1 cellular context compared by ENCODE assay signal in the genomic region with DNA sequence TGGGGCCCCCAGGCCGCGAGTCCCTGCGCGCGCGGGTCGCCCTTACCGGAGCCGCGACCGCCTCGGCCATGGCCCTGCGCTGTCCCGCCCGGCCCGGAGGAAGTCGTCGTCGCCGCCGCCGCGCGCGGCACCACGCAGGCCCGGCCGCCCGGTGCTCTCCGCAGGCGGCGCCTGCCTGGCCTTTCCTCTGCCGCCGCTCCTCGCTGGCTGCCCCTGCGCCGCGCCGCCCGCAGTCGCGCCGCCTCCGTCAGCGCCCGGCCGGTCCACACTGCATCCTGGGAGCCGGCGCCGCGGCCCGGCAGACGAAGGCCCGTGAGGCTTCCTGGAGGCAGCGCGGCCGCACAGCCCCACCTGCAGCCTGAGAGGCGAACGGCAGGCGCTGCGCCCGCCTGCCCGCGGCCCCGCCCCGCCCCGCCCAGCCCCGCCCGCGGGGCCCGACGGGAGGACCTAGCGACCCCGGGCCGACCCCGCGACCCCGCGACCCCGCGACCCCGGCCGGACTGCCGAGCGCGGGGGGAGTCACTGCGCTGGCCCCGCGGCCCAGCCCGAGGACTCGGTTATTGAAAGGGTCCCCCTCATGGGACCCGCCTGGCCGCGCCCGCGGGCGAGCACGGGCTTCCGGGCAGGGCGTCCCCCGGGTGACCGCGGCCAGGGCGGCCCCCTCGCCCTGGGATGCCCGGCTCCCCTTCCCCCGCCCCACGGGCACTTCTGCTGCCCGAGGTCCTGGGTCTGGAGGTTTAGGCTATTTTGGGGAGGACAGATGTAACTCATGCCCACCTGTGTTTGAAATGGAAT.
TF ChIP-seq lines count a peak whose summit lies in the region.

A gene (minus strand): TSS at position 343 of the 795 bp plus-strand sequence. CDS start 273 bp downstream, at position 70.

TF ChIP-seq in K562, 482 proteins besides CTCF, POLR2A, EP300 and RAD21 (continued from another document and continues in another):
- TF ChIP-seq, protein P1, sequence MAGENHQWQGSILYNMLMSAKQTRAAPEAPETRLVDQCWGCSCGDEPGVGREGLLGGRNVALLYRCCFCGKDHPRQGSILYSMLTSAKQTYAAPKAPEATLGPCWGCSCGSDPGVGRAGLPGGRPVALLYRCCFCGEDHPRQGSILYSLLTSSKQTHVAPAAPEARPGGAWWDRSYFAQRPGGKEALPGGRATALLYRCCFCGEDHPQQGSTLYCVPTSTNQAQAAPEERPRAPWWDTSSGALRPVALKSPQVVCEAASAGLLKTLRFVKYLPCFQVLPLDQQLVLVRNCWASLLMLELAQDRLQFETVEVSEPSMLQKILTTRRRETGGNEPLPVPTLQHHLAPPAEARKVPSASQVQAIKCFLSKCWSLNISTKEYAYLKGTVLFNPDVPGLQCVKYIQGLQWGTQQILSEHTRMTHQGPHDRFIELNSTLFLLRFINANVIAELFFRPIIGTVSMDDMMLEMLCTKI (IDR thresholded peaks at IDR 0.05; ENCODE audit: partially characterized antibody) = no peak
- no peak for TF ChIP-seq ZEB2 (IDR thresholded peaks at IDR 0.05)
- TF ChIP-seq TEAD4 (IDR thresholded peaks at IDR 0.05; ENCODE audit: low read length) = no peak
- TF ChIP-seq TEAD4 (CRISPR knock-in tag; IDR thresholded peaks at IDR 0.05; ENCODE audit: borderline replicate concordance) = no peak
- TF ChIP-seq C11orf30 (IDR thresholded peaks at IDR 0.05; ENCODE audit: low read depth) = no peak
- TF ChIP-seq ZFP1 (CRISPR knock-in tag; IDR thresholded peaks at IDR 0.05) = no peak
- TF ChIP-seq, protein P2, sequence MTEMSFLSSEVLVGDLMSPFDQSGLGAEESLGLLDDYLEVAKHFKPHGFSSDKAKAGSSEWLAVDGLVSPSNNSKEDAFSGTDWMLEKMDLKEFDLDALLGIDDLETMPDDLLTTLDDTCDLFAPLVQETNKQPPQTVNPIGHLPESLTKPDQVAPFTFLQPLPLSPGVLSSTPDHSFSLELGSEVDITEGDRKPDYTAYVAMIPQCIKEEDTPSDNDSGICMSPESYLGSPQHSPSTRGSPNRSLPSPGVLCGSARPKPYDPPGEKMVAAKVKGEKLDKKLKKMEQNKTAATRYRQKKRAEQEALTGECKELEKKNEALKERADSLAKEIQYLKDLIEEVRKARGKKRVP (CRISPR knock-in tag; IDR thresholded peaks at IDR 0.05) = no peak
- peak; percentile 89; the same call in 1 of the 2 replicates for TF ChIP-seq PHF8 (IDR thresholded peaks at IDR 0.05; ENCODE audit: borderline replicate concordance, low read length)
- no peak for TF ChIP-seq ZNF75A (CRISPR knock-in tag; IDR thresholded peaks at IDR 0.05)
- TF ChIP-seq GABPB2 (CRISPR knock-in tag; conservative IDR thresholded peaks at IDR 0.05) = no peak
- TF ChIP-seq, protein P3, sequence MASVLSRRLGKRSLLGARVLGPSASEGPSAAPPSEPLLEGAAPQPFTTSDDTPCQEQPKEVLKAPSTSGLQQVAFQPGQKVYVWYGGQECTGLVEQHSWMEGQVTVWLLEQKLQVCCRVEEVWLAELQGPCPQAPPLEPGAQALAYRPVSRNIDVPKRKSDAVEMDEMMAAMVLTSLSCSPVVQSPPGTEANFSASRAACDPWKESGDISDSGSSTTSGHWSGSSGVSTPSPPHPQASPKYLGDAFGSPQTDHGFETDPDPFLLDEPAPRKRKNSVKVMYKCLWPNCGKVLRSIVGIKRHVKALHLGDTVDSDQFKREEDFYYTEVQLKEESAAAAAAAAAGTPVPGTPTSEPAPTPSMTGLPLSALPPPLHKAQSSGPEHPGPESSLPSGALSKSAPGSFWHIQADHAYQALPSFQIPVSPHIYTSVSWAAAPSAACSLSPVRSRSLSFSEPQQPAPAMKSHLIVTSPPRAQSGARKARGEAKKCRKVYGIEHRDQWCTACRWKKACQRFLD (CRISPR knock-in tag; IDR thresholded peaks at IDR 0.05) = 0 out of 2 replicates have a peak, but pooled peaks have one; percentile 77
- TF ChIP-seq, protein P4, sequence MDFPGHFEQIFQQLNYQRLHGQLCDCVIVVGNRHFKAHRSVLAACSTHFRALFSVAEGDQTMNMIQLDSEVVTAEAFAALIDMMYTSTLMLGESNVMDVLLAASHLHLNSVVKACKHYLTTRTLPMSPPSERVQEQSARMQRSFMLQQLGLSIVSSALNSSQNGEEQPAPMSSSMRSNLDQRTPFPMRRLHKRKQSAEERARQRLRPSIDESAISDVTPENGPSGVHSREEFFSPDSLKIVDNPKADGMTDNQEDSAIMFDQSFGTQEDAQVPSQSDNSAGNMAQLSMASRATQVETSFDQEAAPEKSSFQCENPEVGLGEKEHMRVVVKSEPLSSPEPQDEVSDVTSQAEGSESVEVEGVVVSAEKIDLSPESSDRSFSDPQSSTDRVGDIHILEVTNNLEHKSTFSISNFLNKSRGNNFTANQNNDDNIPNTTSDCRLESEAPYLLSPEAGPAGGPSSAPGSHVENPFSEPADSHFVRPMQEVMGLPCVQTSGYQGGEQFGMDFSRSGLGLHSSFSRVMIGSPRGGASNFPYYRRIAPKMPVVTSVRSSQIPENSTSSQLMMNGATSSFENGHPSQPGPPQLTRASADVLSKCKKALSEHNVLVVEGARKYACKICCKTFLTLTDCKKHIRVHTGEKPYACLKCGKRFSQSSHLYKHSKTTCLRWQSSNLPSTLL (IDR thresholded peaks at IDR 0.05) = no peak
- TF ChIP-seq, protein P5, sequence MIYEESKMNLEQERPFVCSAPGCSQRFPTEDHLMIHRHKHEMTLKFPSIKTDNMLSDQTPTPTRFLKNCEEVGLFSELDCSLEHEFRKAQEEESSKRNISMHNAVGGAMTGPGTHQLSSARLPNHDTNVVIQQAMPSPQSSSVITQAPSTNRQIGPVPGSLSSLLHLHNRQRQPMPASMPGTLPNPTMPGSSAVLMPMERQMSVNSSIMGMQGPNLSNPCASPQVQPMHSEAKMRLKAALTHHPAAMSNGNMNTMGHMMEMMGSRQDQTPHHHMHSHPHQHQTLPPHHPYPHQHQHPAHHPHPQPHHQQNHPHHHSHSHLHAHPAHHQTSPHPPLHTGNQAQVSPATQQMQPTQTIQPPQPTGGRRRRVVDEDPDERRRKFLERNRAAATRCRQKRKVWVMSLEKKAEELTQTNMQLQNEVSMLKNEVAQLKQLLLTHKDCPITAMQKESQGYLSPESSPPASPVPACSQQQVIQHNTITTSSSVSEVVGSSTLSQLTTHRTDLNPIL (CRISPR knock-in tag; IDR thresholded peaks at IDR 0.05) = no peak
- TF ChIP-seq, protein P6, sequence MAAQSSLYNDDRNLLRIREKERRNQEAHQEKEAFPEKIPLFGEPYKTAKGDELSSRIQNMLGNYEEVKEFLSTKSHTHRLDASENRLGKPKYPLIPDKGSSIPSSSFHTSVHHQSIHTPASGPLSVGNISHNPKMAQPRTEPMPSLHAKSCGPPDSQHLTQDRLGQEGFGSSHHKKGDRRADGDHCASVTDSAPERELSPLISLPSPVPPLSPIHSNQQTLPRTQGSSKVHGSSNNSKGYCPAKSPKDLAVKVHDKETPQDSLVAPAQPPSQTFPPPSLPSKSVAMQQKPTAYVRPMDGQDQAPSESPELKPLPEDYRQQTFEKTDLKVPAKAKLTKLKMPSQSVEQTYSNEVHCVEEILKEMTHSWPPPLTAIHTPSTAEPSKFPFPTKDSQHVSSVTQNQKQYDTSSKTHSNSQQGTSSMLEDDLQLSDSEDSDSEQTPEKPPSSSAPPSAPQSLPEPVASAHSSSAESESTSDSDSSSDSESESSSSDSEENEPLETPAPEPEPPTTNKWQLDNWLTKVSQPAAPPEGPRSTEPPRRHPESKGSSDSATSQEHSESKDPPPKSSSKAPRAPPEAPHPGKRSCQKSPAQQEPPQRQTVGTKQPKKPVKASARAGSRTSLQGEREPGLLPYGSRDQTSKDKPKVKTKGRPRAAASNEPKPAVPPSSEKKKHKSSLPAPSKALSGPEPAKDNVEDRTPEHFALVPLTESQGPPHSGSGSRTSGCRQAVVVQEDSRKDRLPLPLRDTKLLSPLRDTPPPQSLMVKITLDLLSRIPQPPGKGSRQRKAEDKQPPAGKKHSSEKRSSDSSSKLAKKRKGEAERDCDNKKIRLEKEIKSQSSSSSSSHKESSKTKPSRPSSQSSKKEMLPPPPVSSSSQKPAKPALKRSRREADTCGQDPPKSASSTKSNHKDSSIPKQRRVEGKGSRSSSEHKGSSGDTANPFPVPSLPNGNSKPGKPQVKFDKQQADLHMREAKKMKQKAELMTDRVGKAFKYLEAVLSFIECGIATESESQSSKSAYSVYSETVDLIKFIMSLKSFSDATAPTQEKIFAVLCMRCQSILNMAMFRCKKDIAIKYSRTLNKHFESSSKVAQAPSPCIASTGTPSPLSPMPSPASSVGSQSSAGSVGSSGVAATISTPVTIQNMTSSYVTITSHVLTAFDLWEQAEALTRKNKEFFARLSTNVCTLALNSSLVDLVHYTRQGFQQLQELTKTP (IDR thresholded peaks at IDR 0.05; ENCODE audit: low read depth in 1 of 2, partially characterized antibody in 2 of 2) = no peak
- TF ChIP-seq, protein P7, sequence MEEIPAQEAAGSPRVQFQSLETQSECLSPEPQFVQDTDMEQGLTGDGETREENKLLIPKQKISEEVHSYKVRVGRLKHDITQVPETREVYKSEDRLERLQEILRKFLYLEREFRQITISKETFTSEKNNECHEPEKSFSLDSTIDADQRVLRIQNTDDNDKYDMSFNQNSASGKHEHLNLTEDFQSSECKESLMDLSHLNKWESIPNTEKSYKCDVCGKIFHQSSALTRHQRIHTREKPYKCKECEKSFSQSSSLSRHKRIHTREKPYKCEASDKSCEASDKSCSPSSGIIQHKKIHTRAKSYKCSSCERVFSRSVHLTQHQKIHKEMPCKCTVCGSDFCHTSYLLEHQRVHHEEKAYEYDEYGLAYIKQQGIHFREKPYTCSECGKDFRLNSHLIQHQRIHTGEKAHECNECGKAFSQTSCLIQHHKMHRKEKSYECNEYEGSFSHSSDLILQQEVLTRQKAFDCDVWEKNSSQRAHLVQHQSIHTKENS (CRISPR knock-in tag; IDR thresholded peaks at IDR 0.05) = no peak
- TF ChIP-seq MAZ (CRISPR knock-in tag; conservative IDR thresholded peaks at IDR 0.05 in 1 of 2, IDR thresholded peaks at IDR 0.05 in 1 of 2) = peak; percentile 86 to 92
- TF ChIP-seq TBP (optimal IDR thresholded peaks at IDR 0.05; ENCODE audit: low read depth, low read length) = peak; percentile 76
- no peak for TF ChIP-seq ZNF445 (CRISPR knock-in tag; IDR thresholded peaks at IDR 0.05; ENCODE audit: low read depth)
- TF ChIP-seq, protein P8, sequence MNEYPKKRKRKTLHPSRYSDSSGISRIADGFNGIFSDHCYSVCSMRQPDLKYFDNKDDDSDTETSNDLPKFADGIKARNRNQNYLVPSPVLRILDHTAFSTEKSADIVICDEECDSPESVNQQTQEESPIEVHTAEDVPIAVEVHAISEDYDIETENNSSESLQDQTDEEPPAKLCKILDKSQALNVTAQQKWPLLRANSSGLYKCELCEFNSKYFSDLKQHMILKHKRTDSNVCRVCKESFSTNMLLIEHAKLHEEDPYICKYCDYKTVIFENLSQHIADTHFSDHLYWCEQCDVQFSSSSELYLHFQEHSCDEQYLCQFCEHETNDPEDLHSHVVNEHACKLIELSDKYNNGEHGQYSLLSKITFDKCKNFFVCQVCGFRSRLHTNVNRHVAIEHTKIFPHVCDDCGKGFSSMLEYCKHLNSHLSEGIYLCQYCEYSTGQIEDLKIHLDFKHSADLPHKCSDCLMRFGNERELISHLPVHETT (CRISPR knock-in tag; conservative IDR thresholded peaks at IDR 0.05 in 1 of 2, IDR thresholded peaks at IDR 0.05 in 1 of 2) = peak in 1 of 2 experiments; percentile 83; a peak in 2 of 4 replicates
- no peak for TF ChIP-seq NFE2L1 (tag; IDR thresholded peaks at IDR 0.05; ENCODE audit: borderline replicate concordance, low read depth)
- no peak; the same call in 1 of the 2 replicates for TF ChIP-seq NR3C1 (CRISPR knock-in tag; IDR thresholded peaks at IDR 0.05)
- no peak for TF ChIP-seq CSDE1 (IDR thresholded peaks at IDR 0.05)
- no peak for TF ChIP-seq MCM7 (IDR thresholded peaks at IDR 0.05)
- TF ChIP-seq SMARCC2 (IDR thresholded peaks at IDR 0.05; ENCODE audit: low read depth) = no peak
- TF ChIP-seq, protein P9, sequence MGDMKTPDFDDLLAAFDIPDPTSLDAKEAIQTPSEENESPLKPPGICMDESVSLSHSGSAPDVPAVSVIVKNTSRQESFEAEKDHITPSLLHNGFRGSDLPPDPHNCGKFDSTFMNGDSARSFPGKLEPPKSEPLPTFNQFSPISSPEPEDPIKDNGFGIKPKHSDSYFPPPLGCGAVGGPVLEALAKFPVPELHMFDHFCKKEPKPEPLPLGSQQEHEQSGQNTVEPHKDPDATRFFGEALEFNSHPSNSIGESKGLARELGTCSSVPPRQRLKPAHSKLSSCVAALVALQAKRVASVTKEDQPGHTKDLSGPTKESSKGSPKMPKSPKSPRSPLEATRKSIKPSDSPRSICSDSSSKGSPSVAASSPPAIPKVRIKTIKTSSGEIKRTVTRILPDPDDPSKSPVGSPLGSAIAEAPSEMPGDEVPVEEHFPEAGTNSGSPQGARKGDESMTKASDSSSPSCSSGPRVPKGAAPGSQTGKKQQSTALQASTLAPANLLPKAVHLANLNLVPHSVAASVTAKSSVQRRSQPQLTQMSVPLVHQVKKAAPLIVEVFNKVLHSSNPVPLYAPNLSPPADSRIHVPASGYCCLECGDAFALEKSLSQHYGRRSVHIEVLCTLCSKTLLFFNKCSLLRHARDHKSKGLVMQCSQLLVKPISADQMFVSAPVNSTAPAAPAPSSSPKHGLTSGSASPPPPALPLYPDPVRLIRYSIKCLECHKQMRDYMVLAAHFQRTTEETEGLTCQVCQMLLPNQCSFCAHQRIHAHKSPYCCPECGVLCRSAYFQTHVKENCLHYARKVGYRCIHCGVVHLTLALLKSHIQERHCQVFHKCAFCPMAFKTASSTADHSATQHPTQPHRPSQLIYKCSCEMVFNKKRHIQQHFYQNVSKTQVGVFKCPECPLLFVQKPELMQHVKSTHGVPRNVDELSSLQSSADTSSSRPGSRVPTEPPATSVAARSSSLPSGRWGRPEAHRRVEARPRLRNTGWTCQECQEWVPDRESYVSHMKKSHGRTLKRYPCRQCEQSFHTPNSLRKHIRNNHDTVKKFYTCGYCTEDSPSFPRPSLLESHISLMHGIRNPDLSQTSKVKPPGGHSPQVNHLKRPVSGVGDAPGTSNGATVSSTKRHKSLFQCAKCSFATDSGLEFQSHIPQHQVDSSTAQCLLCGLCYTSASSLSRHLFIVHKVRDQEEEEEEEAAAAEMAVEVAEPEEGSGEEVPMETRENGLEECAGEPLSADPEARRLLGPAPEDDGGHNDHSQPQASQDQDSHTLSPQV (IDR thresholded peaks at IDR 0.05) = peak; percentile 73
- TF ChIP-seq ILK (tag; IDR thresholded peaks at IDR 0.05; ENCODE audit: borderline replicate concordance, low read depth) = no peak
- peak; percentile 60 for TF ChIP-seq SAP30 (IDR thresholded peaks at IDR 0.05; ENCODE audit: borderline replicate concordance, insufficient read depth, low read depth, low read length, poor library complexity, severe bottlenecking)
- TF ChIP-seq SREBF2 (CRISPR knock-in tag; IDR thresholded peaks at IDR 0.05) = no peak
- TF ChIP-seq EZH2 (IDR thresholded peaks at IDR 0.05; ENCODE audit: borderline replicate concordance, low read depth, low read length) = no peak
- TF ChIP-seq POLR3G (IDR thresholded peaks at IDR 0.05; ENCODE audit: extremely low read depth, insufficient read length, insufficient replicate concordance) = no peak
- no peak for TF ChIP-seq SRSF7 (optimal IDR thresholded peaks at IDR 0.05; ENCODE audit: low read depth, low read length)
- TF ChIP-seq KLF13 (tag; IDR thresholded peaks at IDR 0.05; ENCODE audit: borderline replicate concordance, low read depth) = no peak
- no peak for TF ChIP-seq PRPF4 (IDR thresholded peaks at IDR 0.05; ENCODE audit: insufficient read depth, low read depth, low read length, poor library complexity, severe bottlenecking)
